ENCODE assay signal across 11 cellular contexts in the genomic region with DNA sequence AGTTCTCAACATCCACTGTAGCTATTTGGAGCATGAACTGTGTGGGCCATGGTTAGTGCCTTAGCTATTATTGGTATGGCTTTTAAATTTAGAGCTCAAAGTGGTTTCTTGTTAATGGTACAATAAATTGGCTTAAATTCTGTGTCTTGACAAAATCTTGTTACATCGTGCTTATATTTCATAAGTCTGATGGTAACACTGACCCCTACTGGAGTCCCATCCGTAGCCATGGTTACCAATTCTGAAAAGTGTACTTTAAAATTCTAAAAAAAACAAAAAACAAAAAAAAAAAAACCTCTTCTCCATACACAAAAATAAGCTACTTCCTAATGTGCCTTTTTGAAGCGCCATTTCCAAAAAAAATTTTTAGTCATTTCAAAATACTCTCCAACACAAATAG. TPM values are rescaled to one million over a fixed set of nuclear protein-coding genes. Genes with fewer than 3 reads are reported as not detected.
A peak's percentile ranks its signal among the peaks of the same experiment; 100 is the strongest.
DNase-seq lines count a peak whose midpoint lies in the region; ATAC-seq and TF ChIP-seq lines count a peak whose summit lies in the region.
"Had no signal": no experiment of that assay in that cellular context is flagged by ENCODE, and none has a peak within 500 bp of the region (broad histone marks: within the 10 kb centered on the region; RNA-seq: fewer than 3 reads in every experiment).

No MANE protein-coding gene starts in this region.

- H3K4me3 Mint-ChIP-seq in activated T-helper 2 cell treated with anti-CD3 and anti-CD28 coated beads, Interferon-gamma antibody, Interleukin-2, Interleukin-4, amounts not matched to agents 10 μg/mL and 5 μg/mL and 100 μg/mL, durations not matched to agents 14 hours and 24 hours and 36 hours (ENCODE audit: low read depth), result no peak overlapping the region
- H3K4me3 Mint-ChIP-seq: CD4-positive, CD25-positive, alpha-beta regulatory T cell had no signal

- H3K9me3 Mint-ChIP-seq in activated T-helper 2 cell treated with anti-CD3 and anti-CD28 coated beads, Interferon-gamma antibody, Interleukin-2, Interleukin-4, amounts not matched to agents 10 μg/mL and 5 μg/mL and 100 μg/mL, durations not matched to agents 14 hours and 24 hours and 36 hours, result peaks cover 10% of the 10 kb centered on the region

- peaks cover 78% of the 10 kb centered on the region for H3K27me3 Mint-ChIP-seq in activated T-helper 2 cell treated with anti-CD3 and anti-CD28 coated beads, Interferon-gamma antibody, Interleukin-2, Interleukin-4, amounts not matched to agents 10 μg/mL and 5 μg/mL and 100 μg/mL, durations not matched to agents 14 hours and 24 hours and 36 hours (ENCODE audit: low read depth)

- no peak for ATAC-seq in GM19463 (IDR thresholded peaks at IDR 0.05; ENCODE audit: unreplicated experiment)
- ATAC-seq: left lung had no signal

- no peak overlapping the region for H3K27ac Mint-ChIP-seq in activated T-helper 2 cell treated with anti-CD3 and anti-CD28 coated beads, Interferon-gamma antibody, Interleukin-2, Interleukin-4, amounts not matched to agents 10 μg/mL and 5 μg/mL and 100 μg/mL, durations not matched to agents 14 hours and 24 hours and 36 hours
- H3K27ac Mint-ChIP-seq: CD4-positive, CD25-positive, alpha-beta regulatory T cell had no signal

- H3K4me1 Mint-ChIP-seq in activated T-helper 2 cell treated with anti-CD3 and anti-CD28 coated beads, Interferon-gamma antibody, Interleukin-2, Interleukin-4, amounts not matched to agents 10 μg/mL and 5 μg/mL and 100 μg/mL, durations not matched to agents 14 hours and 24 hours and 36 hours (ENCODE audit: low read depth), result peaks cover 2% of the 10 kb centered on the region

- H3K4me3 ChIP-seq in retinal pigment epithelial cell (ENCODE audit: low read length), result no peak overlapping the region
- H3K4me3 ChIP-seq: left lung, SJSA1 had no signal

- no peaks in the 10 kb centered on the region for H3K36me3 Mint-ChIP-seq in activated T-helper 2 cell treated with anti-CD3 and anti-CD28 coated beads, Interferon-gamma antibody, Interleukin-2, Interleukin-4, amounts not matched to agents 10 μg/mL and 5 μg/mL and 100 μg/mL, durations not matched to agents 14 hours and 24 hours and 36 hours (ENCODE audit: low read depth)
- H3K36me3 Mint-ChIP-seq: CD4-positive, CD25-positive, alpha-beta regulatory T cell had no signal

- intact Hi-C loops in activated T-helper 2 cell treated with anti-CD3 and anti-CD28 coated beads, Interferon-gamma antibody, Interleukin-2, Interleukin-4, amounts not matched to agents 10 μg/mL and 5 μg/mL and 100 μg/mL, durations not matched to agents 14 hours and 24 hours and 36 hours (cut with micrococcal nuclease), result no loop called here

- peak; percentile 1 for DNase-seq in NCI-H82 (lab: John Stamatoyannopoulos, UW)
- DNase-seq in NCI-H82 treated with DMSO at 0.1 percent for 48 hours (lab: John Stamatoyannopoulos, UW; ENCODE audit: unreplicated experiment), result no peak
- peak; percentile 24 for DNase-seq in MV-4-11 (lab: John Stamatoyannopoulos, UW)
- DNase-seq in dermis blood vessel endothelial cell, result peak; percentile 52
- no peak for DNase-seq in retinal pigment epithelial cell (ENCODE audit: low read depth)
- no peak for DNase-seq in effector CD4-positive, alpha-beta T cell
- no peak for DNase-seq in activated T-helper 2 cell treated with anti-CD3 and anti-CD28 coated beads, Interferon-gamma antibody, Interleukin-2, Interleukin-4, amounts not matched to agents 10 μg/mL and 5 μg/mL and 100 μg/mL, durations not matched to agents 14 hours and 24 hours and 36 hours (ENCODE audit: low spot score)
- DNase-seq: left lung had no signal

- TF ChIP-seq CTCF in retinal pigment epithelial cell (conservative IDR thresholded peaks at IDR 0.05; ENCODE audit: low read depth, low read length), result peak; percentile 59

RNA-seq across cellular contexts. Expression of gene RPP30, which starts 6.4 kb away (rescaled TPM):
- 34.9 and 38.6 TPM in 2 replicates for total RNA-seq in dermis blood vessel endothelial cell
- total RNA-seq in activated T-helper 2 cell treated with anti-CD3 and anti-CD28 coated beads, Interferon-gamma antibody, Interleukin-2, Interleukin-4, amounts not matched to agents 10 μg/mL and 5 μg/mL and 100 μg/mL, durations not matched to agents 14 hours and 24 hours and 36 hours, result 69.1 and 73.4 TPM in 2 replicates

RNA-seq across cellular contexts. Expression of gene HTR7, which starts 7.6 kb away (rescaled TPM):
- total RNA-seq in dermis blood vessel endothelial cell, result 0.09 TPM in 1 of 2 replicates, not detected in the other
- total RNA-seq in activated T-helper 2 cell treated with anti-CD3 and anti-CD28 coated beads, Interferon-gamma antibody, Interleukin-2, Interleukin-4, amounts not matched to agents 10 μg/mL and 5 μg/mL and 100 μg/mL, durations not matched to agents 14 hours and 24 hours and 36 hours, result not detected in 2 replicates
- total RNA-seq: CD4-positive, CD25-positive, alpha-beta regulatory T cell had no signal

RNA-seq across cellular contexts. Expression of gene ANKRD1, which starts 55.5 kb away (rescaled TPM):
- total RNA-seq in dermis blood vessel endothelial cell, result 441 and 829 TPM in 2 replicates
- total RNA-seq in activated T-helper 2 cell treated with anti-CD3 and anti-CD28 coated beads, Interferon-gamma antibody, Interleukin-2, Interleukin-4, amounts not matched to agents 10 μg/mL and 5 μg/mL and 100 μg/mL, durations not matched to agents 14 hours and 24 hours and 36 hours, result not detected in 2 replicates
- total RNA-seq: CD4-positive, CD25-positive, alpha-beta regulatory T cell had no signal

Comparison
In these comparisons a context has a peak if more than half of its experiments do, and no peak if none do; other contexts are left out.
1. DNase-seq: peak in NCI-H82 (single experiment), MV-4-11 (single experiment) and dermis blood vessel endothelial cell (single experiment); none in NCI-H82 treated with DMSO at 0.1 percent for 48 hours (single experiment), retinal pigment epithelial cell (single experiment), effector CD4-positive, alpha-beta T cell (single experiment) and activated T-helper 2 cell treated with anti-CD3 and anti-CD28 coated beads, Interferon-gamma antibody, Interleukin-2, Interleukin-4, amounts not matched to agents 10 μg/mL and 5 μg/mL and 100 μg/mL, durations not matched to agents 14 hours and 24 hours and 36 hours (single experiment).
2. RNA of gene ANKRD1, which starts 55.5 kb away (total RNA-seq): 441 to 829 TPM in dermis blood vessel endothelial cell; not detected in activated T-helper 2 cell treated with anti-CD3 and anti-CD28 coated beads, Interferon-gamma antibody, Interleukin-2, Interleukin-4, amounts not matched to agents 10 μg/mL and 5 μg/mL and 100 μg/mL, durations not matched to agents 14 hours and 24 hours and 36 hours; every median in the first group is over 100 times any median in the second.